8 cellular contexts compared by ENCODE assay signal in genomic region chr19:47436712-47437401, GRCh38. TPM values are rescaled to one million over a fixed set of nuclear protein-coding genes. Genes with fewer than 3 reads are reported as not detected.
DNase-seq lines count a peak whose midpoint lies in the region; ATAC-seq and TF ChIP-seq lines count a peak whose summit lies in the region.

No MANE protein-coding gene starts in this region.

- H3K27me3 ChIP-seq in uterus = no peaks in the 10 kb centered on the region

- DNase-seq in MV-4-11 (lab: John Stamatoyannopoulos, UW) = peak; percentile 34
- peak; percentile 33 for DNase-seq in SKM-1 treated with dmso at 0.1 percent for 144 hours (lab: John Stamatoyannopoulos, UW; ENCODE audit: unreplicated experiment)
- peak; percentile 81 for DNase-seq in activated naive CD4-positive, alpha-beta T cell treated with anti-CD3 and anti-CD28 coated beads, Interleukin-2, amount 50 U/mL, for 16 hours
- DNase-seq in glutamatergic neuron = peak; percentile 91
- peak; percentile 87 for DNase-seq in posterior vena cava (ENCODE audit: low spot score)
- DNase-seq in uterus = peak; percentile 76 to 82

- intact Hi-C loops in posterior vena cava (cut with DNase I) = loop anchor here (1.0 to 5.0 kb wide), 3 partner anchors 82 to 262 kb away; no protein-coding TSS in a partner anchor
- intact Hi-C loops in uterus (cut with DNase I; ENCODE audit: low total_unique reads) = loop anchor here (2.0 kb wide), 1 partner anchor 262 kb away; no protein-coding TSS in a partner anchor

- TF ChIP-seq POLR2A in uterus (IDR thresholded peaks at IDR 0.05) = no peak

- no peak overlapping the region for H3K27ac ChIP-seq in uterus

- peaks cover 5% of the 10 kb centered on the region for H3K4me1 Mint-ChIP-seq in glutamatergic neuron (ENCODE audit: low read depth, unreplicated experiment)

- H3K4me1 ChIP-seq in uterus = no peaks in the 10 kb centered on the region

- peak overlapping the region; percentile 45 for H3K27ac Mint-ChIP-seq in glutamatergic neuron (ENCODE audit: unreplicated experiment)

- ATAC-seq in HG03469 (IDR thresholded peaks at IDR 0.05; ENCODE audit: unreplicated experiment) = no peak

- H3K9me3 Mint-ChIP-seq in glutamatergic neuron (ENCODE audit: unreplicated experiment) = peaks cover 3% of the 10 kb centered on the region

- peak; percentile 90 for TF ChIP-seq CTCF in GM12872 (IDR thresholded peaks at IDR 0.05; ENCODE audit: insufficient read depth, low read depth, low read length)
- TF ChIP-seq CTCF in glutamatergic neuron (IDR thresholded peaks at IDR 0.05; ENCODE audit: partially characterized antibody, unreplicated experiment) = peak; percentile 94
- TF ChIP-seq CTCF in uterus (IDR thresholded peaks at IDR 0.05) = peak; percentile 89 to 96 (median 94)

- no peaks in the 10 kb centered on the region for H3K36me3 ChIP-seq in uterus

- H3K4me3 Mint-ChIP-seq in glutamatergic neuron (ENCODE audit: unreplicated experiment) = peak overlapping the region; percentile 63

- H3K9me3 ChIP-seq in uterus = no peaks in the 10 kb centered on the region

- H3K36me3 Mint-ChIP-seq in glutamatergic neuron (ENCODE audit: unreplicated experiment) = no peaks in the 10 kb centered on the region

- H3K4me3 ChIP-seq in uterus = no peak overlapping the region

- peaks cover 8% of the 10 kb centered on the region for H3K27me3 Mint-ChIP-seq in glutamatergic neuron (ENCODE audit: unreplicated experiment)

RNA-seq across cellular contexts. Expression of gene MEIS3, which starts 17.5 kb away (rescaled TPM):
- total RNA-seq in glutamatergic neuron (ENCODE audit: unreplicated experiment) = 255 TPM
- 10 to 100 TPM; 24.3 to 26.0 TPM for total RNA-seq in posterior vena cava
- total RNA-seq in uterus = 100 to 1,000 TPM in 1 of 4 donors, 10 to 100 TPM in 3; 28.9 to 133 (median 75.0) TPM

RNA-seq across cellular contexts. Expression of gene SLC8A2, which starts 34.8 kb away (rescaled TPM):
- total RNA-seq in glutamatergic neuron (ENCODE audit: unreplicated experiment) (115 TPM), posterior vena cava (under 1 TPM; 0.56 to 0.67 TPM), uterus (10 to 100 TPM in 2 of 4 donors, 1 to 10 TPM in 2; 3.4 to 17.8 (median 11.0) TPM)

RNA-seq across cellular contexts. Expression of gene KPTN, which starts 47.2 kb away (rescaled TPM):
- 51.2 TPM for total RNA-seq in glutamatergic neuron (ENCODE audit: unreplicated experiment)
- total RNA-seq in posterior vena cava = 1 to 10 TPM; 6.5 to 7.9 TPM
- 1 to 10 TPM in 3 of 4 donors, not detected in 1; 5.4 to 9.0 (median 6.4) TPM for total RNA-seq in uterus

Comparison
In these comparisons a context has a peak if more than half of its experiments do, and no peak if none do; other contexts are left out.
1. DNase-seq: peak in every context shown above with its lines; median percentile 91 in glutamatergic neuron; 87 in posterior vena cava; 81 in activated naive CD4-positive, alpha-beta T cell treated with anti-CD3 and anti-CD28 coated beads, Interleukin-2, amount 50 U/mL, for 16 hours; 79 in uterus; 34 in MV-4-11; 33 in SKM-1 treated with dmso at 0.1 percent for 144 hours.